ENCODE assay signal across 8 cellular contexts in genomic region chr12:14769837-14770494, GRCh38. TPM values are rescaled to one million over a fixed set of nuclear protein-coding genes. Genes with fewer than 3 reads are reported as not detected.
DNase-seq lines count a peak whose midpoint lies in the region; ATAC-seq and TF ChIP-seq lines count a peak whose summit lies in the region.

No MANE protein-coding gene starts in this region.

- peaks cover 20% of the 10 kb centered on the region for H3K4me1 Mint-ChIP-seq in Caco-2 (ENCODE audit: low read depth, unreplicated experiment)

- no peaks in the 10 kb centered on the region for H3K27me3 ChIP-seq in Caco-2 (replicated peaks; ENCODE audit: control insufficient read depth, insufficient read depth, low read length)
- H3K27me3 ChIP-seq in muscle layer of colon (ENCODE audit: control insufficient read depth in 1 of 2, insufficient read depth in 2 of 2, low read length in 2 of 2), result no peaks in the 10 kb centered on the region

- H3K36me3 ChIP-seq in Caco-2 (ENCODE audit: control insufficient read depth, insufficient read depth, low read length) (peaks cover 2% of the 10 kb centered on the region; the same call in 1 of the 2 replicates), muscle layer of colon (ENCODE audit: insufficient read depth, low read length) (no peaks in the 10 kb centered on the region)

- no peak for TF ChIP-seq POLR2A in erythroblast (IDR thresholded peaks at IDR 0.05; ENCODE audit: low read length)

- H3K9me3 Mint-ChIP-seq in Caco-2 (ENCODE audit: unreplicated experiment), result peaks cover 11% of the 10 kb centered on the region

- peak; percentile 91 to 95 for DNase-seq in Caco-2
- peak; percentile 75 for DNase-seq in NK-92 treated with Interleukin-12 subunit alpha and Interleukin-12 subunit beta, amount 100 ng/mL, for 24 hours (lab: John Stamatoyannopoulos, UW)
- peak; percentile 82 for DNase-seq in activated T-cell treated with anti-CD3 and anti-CD28 coated beads for 24 hours (ENCODE audit: low read depth)
- peak; percentile 88 to 90 for DNase-seq in erythroblast (lab: John Stamatoyannopoulos, UW)
- DNase-seq in stimulated activated CD8-positive, alpha-beta memory T cell treated with anti-CD3 and anti-CD28 coated beads, Interleukin-7, amount 100 ng/mL, for 24 hours (ENCODE audit: low read depth), result peak; percentile 72

- peak overlapping the region; percentile 90 for H3K4me3 Mint-ChIP-seq in Caco-2 (ENCODE audit: unreplicated experiment)

- ATAC-seq in GM19463 (IDR thresholded peaks at IDR 0.05; ENCODE audit: unreplicated experiment) (peak; percentile 33), HG03575 (IDR thresholded peaks at IDR 0.05; ENCODE audit: extremely low read depth, insufficient number of reproducible peaks, low FRiP score, unreplicated experiment) (peak; percentile 21)

- H3K27me3 Mint-ChIP-seq in Caco-2 (ENCODE audit: insufficient read depth, unreplicated experiment), result no peaks in the 10 kb centered on the region

- intact Hi-C loops in Caco-2 (cut with micrococcal nuclease; ENCODE audit: unreplicated experiment), result loop anchor here (1.0 kb wide), 1 partner anchor 140 kb away; no protein-coding TSS in a partner anchor

- H3K36me3 Mint-ChIP-seq in Caco-2 (ENCODE audit: insufficient read depth, unreplicated experiment), result peaks cover 86% of the 10 kb centered on the region

- CTCF ChIA-PET in Caco-2 (lab: Charles Lee), result interaction anchor here (1.2 to 3.0 kb wide), 4 partner anchors 12 to 141 kb away, joined by 3 to 16 read pairs (median 6); partner anchors contain the start of genes C12orf60 and WBP11

- H3K9ac ChIP-seq in muscle layer of colon (ENCODE audit: low read length), result peak overlapping the region; percentile 91

- H3K4me1 ChIP-seq in Caco-2 (peaks cover 13% of the 10 kb centered on the region; the same call in 1 of the 2 replicates), muscle layer of colon (ENCODE audit: insufficient read depth, low read length) (peaks cover 14% of the 10 kb centered on the region)

- peak overlapping the region; percentile 96 for H3K4me3 ChIP-seq in Caco-2 (ENCODE audit: low read depth, low read length)
- peak overlapping the region; percentile 85 to 97 for H3K4me3 ChIP-seq in muscle layer of colon (ENCODE audit: low read depth in 1 of 2, low read length in 2 of 2)

- peak; percentile 93 to 98 for TF ChIP-seq CTCF in Caco-2 (IDR thresholded peaks at IDR 0.05; ENCODE audit: insufficient read depth in 1 of 2, low read depth in 1 of 2, low read length in 1 of 2, severe bottlenecking in 1 of 2, unreplicated experiment in 1 of 2)

- peak overlapping the region; percentile 97 for H3K27ac ChIP-seq in muscle layer of colon (ENCODE audit: low read depth, low read length)

- POLR2A ChIA-PET in Caco-2 (lab: Charles Lee), result interaction anchor here (3.0 kb wide), 1 partner anchor 33 kb away, joined by 42 read pairs; the partner anchor contains the start of genes C12orf60 and WBP11

- no TSS peak for BruUV-seq in Caco-2 (replicated peaks; lab: Mats Ljungman, UMichigan)

- peak overlapping the region; percentile 96 for H3K27ac Mint-ChIP-seq in Caco-2 (ENCODE audit: unreplicated experiment)

- H3K9me3 ChIP-seq in Caco-2, result peaks cover 16% of the 10 kb centered on the region
- no peaks in the 10 kb centered on the region for H3K9me3 ChIP-seq in muscle layer of colon (ENCODE audit: low read length)

RNA-seq across cellular contexts. Expression of gene WBP11, which starts 33.3 kb away (rescaled TPM):
- 159 and 184 TPM in 2 replicates for total RNA-seq in Caco-2 (2022)

RNA-seq across cellular contexts. Expression of gene C12orf60, which starts 33.5 kb away (rescaled TPM):
- 1.8 and 2.8 TPM in 2 replicates for total RNA-seq in Caco-2 (2022)

RNA-seq across cellular contexts. Expression of gene SMCO3, which starts 44.0 kb away (rescaled TPM):
- not detected in 2 replicates for total RNA-seq in Caco-2 (2022)

Comparison
In these comparisons a context has a peak if more than half of its experiments do, and no peak if none do; other contexts are left out.
1. Peak in every context shown above with its lines: DNase-seq, ATAC-seq, H3K4me3 ChIP-seq and H3K27ac ChIP-seq.